1 cellular context compared by ENCODE assay signal in genomic region chr5:181222630-181223040, GRCh38.
TF ChIP-seq lines count a peak whose summit lies in the region.

No MANE protein-coding gene starts in this region.

TF ChIP-seq in endothelial cell of umbilical vein, 7 proteins besides CTCF, POLR2A, EP300 and RAD21:
- TF ChIP-seq MYC (IDR thresholded peaks at IDR 0.05; ENCODE audit: low read depth, low read length) (no peak), EZH2 (IDR thresholded peaks at IDR 0.05; ENCODE audit: borderline replicate concordance, low read depth, low read length, severe bottlenecking) (no peak)
